Comparison of ENCODE assay signal across 1 cellular context in the genomic region with DNA sequence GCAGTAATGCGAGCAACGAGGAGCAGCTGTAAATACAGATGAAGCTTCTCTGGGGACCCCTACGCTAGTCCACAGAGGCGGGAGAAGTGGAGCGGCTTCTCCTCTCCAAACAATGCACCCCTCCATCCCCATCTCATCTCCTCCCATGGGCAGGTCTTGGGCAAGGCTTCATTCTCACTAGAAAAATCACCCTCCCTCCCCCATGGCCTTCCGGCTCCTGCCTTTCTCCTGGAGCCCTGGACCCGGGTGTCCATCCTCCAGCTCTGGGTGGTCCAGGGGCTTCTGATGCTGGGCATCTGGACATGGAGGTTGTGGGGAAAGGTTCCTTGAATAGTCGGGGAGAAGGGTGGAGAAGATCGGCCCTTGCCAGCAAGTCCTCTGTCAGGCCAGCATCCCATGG.
TF ChIP-seq lines count a peak whose summit lies in the region.

No MANE protein-coding gene starts in this region.

TF ChIP-seq in SK-N-SH treated with all-trans-retinoic acid at 6 μM for 48 hours, 23 proteins besides CTCF, POLR2A, EP300 and RAD21:
- TF ChIP-seq, protein P1, sequence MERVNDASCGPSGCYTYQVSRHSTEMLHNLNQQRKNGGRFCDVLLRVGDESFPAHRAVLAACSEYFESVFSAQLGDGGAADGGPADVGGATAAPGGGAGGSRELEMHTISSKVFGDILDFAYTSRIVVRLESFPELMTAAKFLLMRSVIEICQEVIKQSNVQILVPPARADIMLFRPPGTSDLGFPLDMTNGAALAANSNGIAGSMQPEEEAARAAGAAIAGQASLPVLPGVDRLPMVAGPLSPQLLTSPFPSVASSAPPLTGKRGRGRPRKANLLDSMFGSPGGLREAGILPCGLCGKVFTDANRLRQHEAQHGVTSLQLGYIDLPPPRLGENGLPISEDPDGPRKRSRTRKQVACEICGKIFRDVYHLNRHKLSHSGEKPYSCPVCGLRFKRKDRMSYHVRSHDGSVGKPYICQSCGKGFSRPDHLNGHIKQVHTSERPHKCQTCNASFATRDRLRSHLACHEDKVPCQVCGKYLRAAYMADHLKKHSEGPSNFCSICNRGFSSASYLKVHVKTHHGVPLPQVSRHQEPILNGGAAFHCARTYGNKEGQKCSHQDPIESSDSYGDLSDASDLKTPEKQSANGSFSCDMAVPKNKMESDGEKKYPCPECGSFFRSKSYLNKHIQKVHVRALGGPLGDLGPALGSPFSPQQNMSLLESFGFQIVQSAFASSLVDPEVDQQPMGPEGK (CRISPR knock-in tag; IDR thresholded peaks at IDR 0.05; ENCODE audit: borderline replicate concordance): no peak
- TF ChIP-seq, protein P2, sequence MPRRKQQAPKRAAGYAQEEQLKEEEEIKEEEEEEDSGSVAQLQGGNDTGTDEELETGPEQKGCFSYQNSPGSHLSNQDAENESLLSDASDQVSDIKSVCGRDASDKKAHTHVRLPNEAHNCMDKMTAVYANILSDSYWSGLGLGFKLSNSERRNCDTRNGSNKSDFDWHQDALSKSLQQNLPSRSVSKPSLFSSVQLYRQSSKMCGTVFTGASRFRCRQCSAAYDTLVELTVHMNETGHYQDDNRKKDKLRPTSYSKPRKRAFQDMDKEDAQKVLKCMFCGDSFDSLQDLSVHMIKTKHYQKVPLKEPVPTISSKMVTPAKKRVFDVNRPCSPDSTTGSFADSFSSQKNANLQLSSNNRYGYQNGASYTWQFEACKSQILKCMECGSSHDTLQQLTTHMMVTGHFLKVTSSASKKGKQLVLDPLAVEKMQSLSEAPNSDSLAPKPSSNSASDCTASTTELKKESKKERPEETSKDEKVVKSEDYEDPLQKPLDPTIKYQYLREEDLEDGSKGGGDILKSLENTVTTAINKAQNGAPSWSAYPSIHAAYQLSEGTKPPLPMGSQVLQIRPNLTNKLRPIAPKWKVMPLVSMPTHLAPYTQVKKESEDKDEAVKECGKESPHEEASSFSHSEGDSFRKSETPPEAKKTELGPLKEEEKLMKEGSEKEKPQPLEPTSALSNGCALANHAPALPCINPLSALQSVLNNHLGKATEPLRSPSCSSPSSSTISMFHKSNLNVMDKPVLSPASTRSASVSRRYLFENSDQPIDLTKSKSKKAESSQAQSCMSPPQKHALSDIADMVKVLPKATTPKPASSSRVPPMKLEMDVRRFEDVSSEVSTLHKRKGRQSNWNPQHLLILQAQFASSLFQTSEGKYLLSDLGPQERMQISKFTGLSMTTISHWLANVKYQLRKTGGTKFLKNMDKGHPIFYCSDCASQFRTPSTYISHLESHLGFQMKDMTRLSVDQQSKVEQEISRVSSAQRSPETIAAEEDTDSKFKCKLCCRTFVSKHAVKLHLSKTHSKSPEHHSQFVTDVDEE (CRISPR knock-in tag; IDR thresholded peaks at IDR 0.05): no peak
- TF ChIP-seq OSR1 (CRISPR knock-in tag; IDR thresholded peaks at IDR 0.05) (no peak), ZFP3 (CRISPR knock-in tag; IDR thresholded peaks at IDR 0.05) (no peak), GLIS3 (CRISPR knock-in tag; IDR thresholded peaks at IDR 0.05) (no peak), ZC3H10 (CRISPR knock-in tag; IDR thresholded peaks at IDR 0.05) (no peak), SNAI2 (CRISPR knock-in tag; IDR thresholded peaks at IDR 0.05) (no peak), ZNF565 (CRISPR knock-in tag; conservative IDR thresholded peaks at IDR 0.05; ENCODE audit: low read depth) (no peak), RARB (CRISPR knock-in tag; IDR thresholded peaks at IDR 0.05) (no peak), ESRRG (CRISPR knock-in tag; IDR thresholded peaks at IDR 0.05) (no peak), TOX (CRISPR knock-in tag; IDR thresholded peaks at IDR 0.05; ENCODE audit: borderline replicate concordance) (no peak), PPARA (CRISPR knock-in tag; IDR thresholded peaks at IDR 0.05; ENCODE audit: borderline replicate concordance) (no peak), BACH2 (CRISPR knock-in tag; IDR thresholded peaks at IDR 0.05; ENCODE audit: borderline replicate concordance) (no peak), ISL1 (CRISPR knock-in tag; IDR thresholded peaks at IDR 0.05) (no peak), CSDC2 (CRISPR knock-in tag; IDR thresholded peaks at IDR 0.05) (no peak), ARNTL (CRISPR knock-in tag; IDR thresholded peaks at IDR 0.05; ENCODE audit: borderline replicate concordance, low read depth) (no peak), ZFP30 (CRISPR knock-in tag; IDR thresholded peaks at IDR 0.05) (no peak), ZNF8 (CRISPR knock-in tag; IDR thresholded peaks at IDR 0.05) (no peak)
- TF ChIP-seq, protein P3, sequence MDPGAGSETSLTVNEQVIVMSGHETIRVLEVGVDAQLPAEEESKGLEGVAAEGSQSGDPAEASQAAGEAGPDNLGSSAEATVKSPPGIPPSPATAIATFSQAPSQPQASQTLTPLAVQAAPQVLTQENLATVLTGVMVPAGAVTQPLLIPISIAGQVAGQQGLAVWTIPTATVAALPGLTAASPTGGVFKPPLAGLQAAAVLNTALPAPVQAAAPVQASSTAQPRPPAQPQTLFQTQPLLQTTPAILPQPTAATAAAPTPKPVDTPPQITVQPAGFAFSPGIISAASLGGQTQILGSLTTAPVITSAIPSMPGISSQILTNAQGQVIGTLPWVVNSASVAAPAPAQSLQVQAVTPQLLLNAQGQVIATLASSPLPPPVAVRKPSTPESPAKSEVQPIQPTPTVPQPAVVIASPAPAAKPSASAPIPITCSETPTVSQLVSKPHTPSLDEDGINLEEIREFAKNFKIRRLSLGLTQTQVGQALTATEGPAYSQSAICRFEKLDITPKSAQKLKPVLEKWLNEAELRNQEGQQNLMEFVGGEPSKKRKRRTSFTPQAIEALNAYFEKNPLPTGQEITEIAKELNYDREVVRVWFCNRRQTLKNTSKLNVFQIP (CRISPR knock-in tag; IDR thresholded peaks at IDR 0.05; ENCODE audit: borderline replicate concordance, low read depth): no peak
